ENCODE assay signal across 14 cellular contexts in the genomic region with DNA sequence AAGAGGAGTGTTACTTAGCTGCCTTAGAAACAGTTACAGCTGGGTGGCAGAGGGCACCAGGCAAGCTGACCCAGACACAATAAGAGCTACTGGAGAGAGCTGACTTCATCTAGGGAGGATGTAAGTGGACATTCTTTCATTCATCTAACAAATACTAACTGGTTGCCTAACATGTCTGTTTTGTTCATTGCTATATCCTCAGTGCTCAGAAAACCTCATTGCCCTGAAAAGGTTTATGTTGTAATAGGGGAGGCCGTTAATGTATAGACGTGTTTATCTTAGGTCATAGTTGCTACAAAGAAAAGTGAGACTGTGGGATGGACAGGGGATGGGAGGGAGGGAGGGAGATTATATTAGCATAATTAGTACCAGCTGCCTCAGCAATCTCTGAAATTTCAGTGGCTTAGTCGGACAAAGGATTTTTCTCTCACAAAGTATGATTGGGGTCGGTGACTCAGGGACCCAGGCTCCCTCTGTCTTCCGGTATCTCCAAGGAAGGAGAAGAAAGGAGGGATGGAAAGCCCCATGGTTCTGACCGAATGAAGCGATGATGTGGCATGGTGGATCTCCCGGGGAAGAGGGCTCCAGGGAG. TPM values are rescaled to one million over a fixed set of nuclear protein-coding genes. Genes with fewer than 3 reads are reported as not detected.
DNase-seq lines count a peak whose midpoint lies in the region; ATAC-seq and TF ChIP-seq lines count a peak whose summit lies in the region.
"Had no signal": no experiment of that assay in that cellular context is flagged by ENCODE, and none has a peak within 500 bp of the region (broad histone marks: within the 10 kb centered on the region; RNA-seq: fewer than 3 reads in every experiment).

No MANE protein-coding gene starts in this region.

- H3K79me1 ChIP-seq in mesendoderm (ENCODE audit: low read length): no peaks in the 10 kb centered on the region

- no peaks in the 10 kb centered on the region for H3K36me3 ChIP-seq in ACC112 (ENCODE audit: insufficient read depth, low read length)
- no peaks in the 10 kb centered on the region for H3K36me3 ChIP-seq in GM23248 (ENCODE audit: low read depth)
- H3K36me3 ChIP-seq in mesendoderm (ENCODE audit: control insufficient read depth, insufficient read depth, low read length): no peaks in the 10 kb centered on the region

- H2BK120ac ChIP-seq in mesendoderm (ENCODE audit: low read depth, low read length): no peak overlapping the region

- no peak overlapping the region for H2BK5ac ChIP-seq in mesendoderm (ENCODE audit: low read length)

- WGBS in GM23248 (ENCODE audit: low coverage in 1 of 2, low lambda C conversion rate in 2 of 2, missing lambda C conversion rate in 2 of 2), 2 experiments: 3 to 6% methylated on average over 8 of the region's 8 CpGs
- WGBS in mesendoderm (ENCODE audit: extremely low coverage, insufficient coverage, low lambda C conversion rate): no CpG with 5 or more reads among the region's 8 CpGs

- no peak overlapping the region for H3K23ac ChIP-seq in mesendoderm (ENCODE audit: low read length)

- in situ Hi-C loops in GM23248 (cut with MboI): loop anchor here (10.0 kb wide), 2 partner anchors 350 to 640 kb away; no protein-coding TSS in a partner anchor
- in situ Hi-C loops in astrocyte of the spinal cord (cut with HindIII; ENCODE audit: low sequenced_read_pairs): no loop called here

- no peak overlapping the region for H2BK15ac ChIP-seq in mesendoderm (replicated peaks; ENCODE audit: low read depth)

- H3K27me3 ChIP-seq in ACC112 (ENCODE audit: insufficient read depth, low read length): no peaks in the 10 kb centered on the region
- no peaks in the 10 kb centered on the region for H3K27me3 ChIP-seq in GM23248 (replicated peaks; ENCODE audit: insufficient read depth)
- H3K27me3 ChIP-seq in mesendoderm (ENCODE audit: insufficient read depth, low read length, poor library complexity): no peaks in the 10 kb centered on the region
- H3K27me3 ChIP-seq: BE2C, vagina had no signal

- H2AFZ ChIP-seq in ACC112 (ENCODE audit: low read length, unreplicated experiment) (peak overlapping the region; percentile 81), GM23248 (peak overlapping the region; percentile 78)

- ATAC-seq in HG03571 (IDR thresholded peaks at IDR 0.05; ENCODE audit: unreplicated experiment): no peak
- ATAC-seq: naive thymus-derived CD4-positive, alpha-beta T cell; T-cell had no signal

- H3K79me2 ChIP-seq in ACC112 (ENCODE audit: control insufficient read depth, insufficient read depth, low read length, unreplicated experiment) (peaks cover 20% of the 10 kb centered on the region), GM23248 (ENCODE audit: insufficient read depth) (peaks cover 22% of the 10 kb centered on the region), mesendoderm (ENCODE audit: control insufficient read depth, insufficient read depth, low read length) (peaks cover 21% of the 10 kb centered on the region)

- DNase-seq in GM23248 (peak; percentile 88), astrocyte of the spinal cord (ENCODE audit: low read depth, low spot score) (peak; percentile 59), mesendoderm (no peak), SIG-M5 (lab: John Stamatoyannopoulos, UW) (no peak), NCI-H146 (lab: John Stamatoyannopoulos, UW) (no peak), putamen (ENCODE audit: low spot score) (no peak)
- DNase-seq: caudate nucleus; naive thymus-derived CD4-positive, alpha-beta T cell; NCI-H1694 treated with DMSO at 0.1 percent for 48 hours; T-cell had no signal

- H3K56ac ChIP-seq in mesendoderm (ENCODE audit: low read length): peak overlapping the region; percentile 34

- H3K9ac ChIP-seq in GM23248: peak overlapping the region; percentile 66
- H3K9ac ChIP-seq in mesendoderm (ENCODE audit: low read length): no peak overlapping the region

- no peak overlapping the region for H3K4ac ChIP-seq in mesendoderm (ENCODE audit: low read depth, low read length)

- H3F3A ChIP-seq in GM23248 (ENCODE audit: insufficient read depth): peaks cover 33% of the 10 kb centered on the region

- no peaks in the 10 kb centered on the region for H3K9me3 ChIP-seq in GM23248 (ENCODE audit: low read depth)
- H3K9me3 ChIP-seq: BE2C, vagina had no signal

- TF ChIP-seq CTCF in astrocyte of the spinal cord (IDR thresholded peaks at IDR 0.05; ENCODE audit: low read depth, low read length): no peak

- no peak overlapping the region for H2AK5ac ChIP-seq in mesendoderm (ENCODE audit: low read length)

- no peak overlapping the region for H4K5ac ChIP-seq in mesendoderm (ENCODE audit: low read length)

- H4K8ac ChIP-seq in mesendoderm (ENCODE audit: low read depth, low read length): no peak overlapping the region

- H3K4me1 ChIP-seq in ACC112 (ENCODE audit: control insufficient read depth, insufficient read depth, low read length, unreplicated experiment): peaks cover 39% of the 10 kb centered on the region
- peaks cover 24% of the 10 kb centered on the region for H3K4me1 ChIP-seq in GM23248 (ENCODE audit: insufficient read depth)
- H3K4me1 ChIP-seq in mesendoderm (ENCODE audit: control insufficient read depth, low read depth, low read length): peaks cover 2% of the 10 kb centered on the region
- H3K4me1 ChIP-seq: BE2C had no signal

- H3K9me2 ChIP-seq in GM23248 (ENCODE audit: insufficient read depth): no peaks in the 10 kb centered on the region

- H4K20me1 ChIP-seq in GM23248 (ENCODE audit: insufficient read depth): no peaks in the 10 kb centered on the region

- peak overlapping the region; percentile 76 for H3K4me2 ChIP-seq in GM23248 (ENCODE audit: unreplicated experiment)
- H3K4me2 ChIP-seq in mesendoderm (ENCODE audit: low read length): no peak overlapping the region

- H3K18ac ChIP-seq in mesendoderm (ENCODE audit: low read length): no peak overlapping the region

- H3K4me3 ChIP-seq in ACC112 (ENCODE audit: low read depth, low read length): peak overlapping the region; percentile 22
- H3K4me3 ChIP-seq in GM23248: peak overlapping the region; percentile 28
- no peak overlapping the region for H3K4me3 ChIP-seq in astrocyte of the spinal cord (ENCODE audit: low read depth, low read length)
- no peak overlapping the region for H3K4me3 ChIP-seq in mesendoderm (ENCODE audit: low read length)
- H3K4me3 ChIP-seq: vagina had no signal

- H3K27ac ChIP-seq in ACC112 (ENCODE audit: low read depth, low read length) (peak overlapping the region; percentile 56), GM23248 (peak overlapping the region; percentile 84), mesendoderm (ENCODE audit: low read depth, low read length) (no peak overlapping the region)
- H3K27ac ChIP-seq: vagina had no signal

RNA-seq across cellular contexts. Expression of gene SNX18, which starts 2.6 kb away (rescaled TPM):
- total RNA-seq in GM23248 (2014; rRNA removed; shearing (Covaris generic)): 74.4 and 77.3 TPM in 2 replicates
- 13.5 and 14.2 TPM in 2 replicates for polyA plus RNA-seq in GM23248 (2016; fragmentation: Nextera tagmentation; extraction: Ambion mirVana)
- polyA plus RNA-seq in mesendoderm (2013, experiment 1 of 2): 20.7 TPM
- 20.4 TPM for polyA plus RNA-seq in mesendoderm (2013, experiment 2 of 2)

RNA-seq across cellular contexts. Expression of gene HSPB3, which starts 59.4 kb away (rescaled TPM):
- total RNA-seq in GM23248 (2014; rRNA removed; shearing (Covaris generic)): 4.1 and 12.3 TPM in 2 replicates
- 5.4 and 8.0 TPM in 2 replicates for polyA plus RNA-seq in GM23248 (2016; fragmentation: Nextera tagmentation; extraction: Ambion mirVana)
- polyA plus RNA-seq in mesendoderm (2013, experiment 1 of 2): not detected
- not detected for polyA plus RNA-seq in mesendoderm (2013, experiment 2 of 2)
- total RNA-seq: naive thymus-derived CD4-positive, alpha-beta T cell; T-cell; vagina had no signal
- polyA plus RNA-seq: naive thymus-derived CD4-positive, alpha-beta T cell had no signal

Comparison
In these comparisons a context has a peak if more than half of its experiments do, and no peak if none do; other contexts are left out.
1. H3K4me3 ChIP-seq: peak in ACC112 (single experiment) and GM23248 (single experiment); none in astrocyte of the spinal cord (single experiment) and mesendoderm (single experiment).
2. DNase-seq: peak in GM23248 (single experiment) and astrocyte of the spinal cord (single experiment); none in mesendoderm (single experiment), SIG-M5 (single experiment), NCI-H146 (single experiment) and putamen (single experiment).